In the genomic region with DNA sequence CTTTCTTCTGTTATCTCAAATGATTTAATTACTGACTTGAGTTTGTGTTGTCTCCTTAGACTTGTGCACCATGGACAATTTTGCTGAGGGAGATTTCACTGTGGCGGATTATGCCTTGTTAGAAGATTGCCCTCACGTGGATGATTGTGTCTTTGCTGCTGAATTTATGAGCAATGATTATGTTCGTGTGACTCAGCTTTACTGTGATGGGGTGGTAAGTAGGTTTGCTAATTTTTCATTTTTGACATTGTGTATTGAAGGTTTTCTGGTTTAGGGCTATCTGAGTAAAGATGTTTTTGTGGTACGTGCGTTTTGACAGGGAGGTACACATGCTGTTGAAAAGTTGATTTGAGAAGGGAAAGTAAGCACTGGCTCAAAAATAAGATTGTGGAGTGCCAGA, we compare ENCODE assay signal across 9 cellular contexts. TPM values are rescaled to one million over a fixed set of nuclear protein-coding genes. Genes with fewer than 3 reads are reported as not detected.
DNase-seq lines count a peak whose midpoint lies in the region; ATAC-seq, FAIRE-seq and TF ChIP-seq lines count a peak whose summit lies in the region.
"Had no signal": no experiment of that assay in that cellular context is flagged by ENCODE, and none has a peak within 500 bp of the region (broad histone marks: within the 10 kb centered on the region; RNA-seq: fewer than 3 reads in every experiment).

No MANE protein-coding gene starts in this region.

- no peak overlapping the region for H3K27ac ChIP-seq in SK-N-SH (ENCODE audit: low read depth in 2 of 2, low read length in 1 of 2)
- H3K27ac ChIP-seq in uterus: no peak overlapping the region
- H3K27ac ChIP-seq: KMS-11 had no signal

- DNase-seq in Right ventricle myocardium superior (no peak), Right ventricle myocardium inferior (ENCODE audit: missing footprints) (no peak), SK-N-SH (no peak), frontal cortex (ENCODE audit: low spot score in 2 of 2) (no peak), uterus (no peak), NCI-H2171 treated with DMSO at 0.1 percent for 48 hours (lab: John Stamatoyannopoulos, UW) (no peak)

- FAIRE-seq in frontal cortex (lab: Jason Lieb, UNC): peak; percentile 66

- CTCF ChIA-PET in SK-N-SH (lab: Yijun Ruan, JAX): interaction anchor here (0.7 to 2.7 kb wide), 12 partner anchors 8 to 110 kb away, joined by 3 to 19 read pairs (median 3); no protein-coding TSS in a partner anchor

- peaks cover 8% of the 10 kb centered on the region for H3F3A ChIP-seq in SK-N-SH (replicated peaks; ENCODE audit: insufficient read depth)

- H3K27me3 ChIP-seq in SK-N-SH (ENCODE audit: insufficient read depth): no peaks in the 10 kb centered on the region
- no peaks in the 10 kb centered on the region for H3K27me3 ChIP-seq in uterus

- H3K4me2 ChIP-seq in SK-N-SH: no peak overlapping the region
- H3K4me2 ChIP-seq: KMS-11 had no signal

- no peak overlapping the region for H3K9ac ChIP-seq in SK-N-SH
- H3K9ac ChIP-seq: KMS-11 had no signal

- no peaks in the 10 kb centered on the region for H3K9me3 ChIP-seq in SK-N-SH
- no peaks in the 10 kb centered on the region for H3K9me3 ChIP-seq in uterus

- intact Hi-C loops in Right ventricle myocardium superior (cut with DNase I): no loop called here
- intact Hi-C loops in Right ventricle myocardium inferior (cut with DNase I): no loop called here
- intact Hi-C loops in uterus (cut with DNase I; ENCODE audit: low total_unique reads): no loop called here

- TF ChIP-seq POLR2A in uterus (IDR thresholded peaks at IDR 0.05): no peak

- WGBS in SK-N-SH (ENCODE audit: low lambda C conversion rate): 59% methylated on average over 5 of the region's 5 CpGs

- POLR2A ChIA-PET in SK-N-SH (lab: Yijun Ruan, JAX): interaction anchor here (0.7 kb wide), 1 partner anchor 107 kb away, joined by 5 read pairs; no protein-coding TSS in a partner anchor

- peaks cover 54% of the 10 kb centered on the region for H4K20me1 ChIP-seq in SK-N-SH (ENCODE audit: insufficient read depth)

- H3K79me2 ChIP-seq in SK-N-SH (ENCODE audit: insufficient read depth): peaks cover 94% of the 10 kb centered on the region

- ATAC-seq in Right ventricle myocardium superior (ENCODE audit: poor library complexity): peak; percentile 70
- no peak for ATAC-seq in Right ventricle myocardium inferior
- ATAC-seq in GM21390 (IDR thresholded peaks at IDR 0.05; ENCODE audit: unreplicated experiment): no peak
- no peak for ATAC-seq in GM19328 (IDR thresholded peaks at IDR 0.05; ENCODE audit: unreplicated experiment)

- H3K4me3 ChIP-seq in SK-N-SH (ENCODE audit: low read depth in 2 of 2, low read length in 1 of 2) (no peak overlapping the region), uterus (no peak overlapping the region)

- H3K4me1 ChIP-seq in SK-N-SH (ENCODE audit: control insufficient read depth in 1 of 2, insufficient read depth in 2 of 2, low read depth in 1 of 2, low read length in 1 of 2) (peaks cover 3% of the 10 kb centered on the region in 2 experiments; a peak in 2 of 4 replicates), uterus (no peaks in the 10 kb centered on the region)

- peak; percentile 60 for TF ChIP-seq CTCF in SK-N-SH (IDR thresholded peaks at IDR 0.05)
- TF ChIP-seq CTCF in uterus (IDR thresholded peaks at IDR 0.05): peak; percentile 12 to 38 (median 36)

- peaks cover 22 to 28% of the 10 kb centered on the region in 2 experiments for H3K36me3 ChIP-seq in SK-N-SH (replicated peaks in 1 of 2; ENCODE audit: control insufficient read depth in 1 of 2, insufficient read depth in 2 of 2, low read length in 1 of 2)
- no peaks in the 10 kb centered on the region for H3K36me3 ChIP-seq in uterus

- H2AFZ ChIP-seq in SK-N-SH (ENCODE audit: low read depth): no peak overlapping the region

- TF ChIP-seq RAD21 in SK-N-SH (IDR thresholded peaks at IDR 0.05; ENCODE audit: low read length): peak; percentile 60

- no peak for TF ChIP-seq EP300 in SK-N-SH (IDR thresholded peaks at IDR 0.05; ENCODE audit: borderline replicate concordance in 1 of 2, low read depth in 1 of 2, low read length in 1 of 2)

- H3K9me2 ChIP-seq in SK-N-SH: no peaks in the 10 kb centered on the region

TF ChIP-seq in SK-N-SH, 30 proteins besides CTCF, POLR2A, EP300 and RAD21:
- TF ChIP-seq GABPA (IDR thresholded peaks at IDR 0.05; ENCODE audit: low read depth): no peak
- 0 out of 2 replicates have a peak, but pooled peaks have one; percentile 10 for TF ChIP-seq PBX3 (IDR thresholded peaks at IDR 0.05)
- TF ChIP-seq, protein P1, sequence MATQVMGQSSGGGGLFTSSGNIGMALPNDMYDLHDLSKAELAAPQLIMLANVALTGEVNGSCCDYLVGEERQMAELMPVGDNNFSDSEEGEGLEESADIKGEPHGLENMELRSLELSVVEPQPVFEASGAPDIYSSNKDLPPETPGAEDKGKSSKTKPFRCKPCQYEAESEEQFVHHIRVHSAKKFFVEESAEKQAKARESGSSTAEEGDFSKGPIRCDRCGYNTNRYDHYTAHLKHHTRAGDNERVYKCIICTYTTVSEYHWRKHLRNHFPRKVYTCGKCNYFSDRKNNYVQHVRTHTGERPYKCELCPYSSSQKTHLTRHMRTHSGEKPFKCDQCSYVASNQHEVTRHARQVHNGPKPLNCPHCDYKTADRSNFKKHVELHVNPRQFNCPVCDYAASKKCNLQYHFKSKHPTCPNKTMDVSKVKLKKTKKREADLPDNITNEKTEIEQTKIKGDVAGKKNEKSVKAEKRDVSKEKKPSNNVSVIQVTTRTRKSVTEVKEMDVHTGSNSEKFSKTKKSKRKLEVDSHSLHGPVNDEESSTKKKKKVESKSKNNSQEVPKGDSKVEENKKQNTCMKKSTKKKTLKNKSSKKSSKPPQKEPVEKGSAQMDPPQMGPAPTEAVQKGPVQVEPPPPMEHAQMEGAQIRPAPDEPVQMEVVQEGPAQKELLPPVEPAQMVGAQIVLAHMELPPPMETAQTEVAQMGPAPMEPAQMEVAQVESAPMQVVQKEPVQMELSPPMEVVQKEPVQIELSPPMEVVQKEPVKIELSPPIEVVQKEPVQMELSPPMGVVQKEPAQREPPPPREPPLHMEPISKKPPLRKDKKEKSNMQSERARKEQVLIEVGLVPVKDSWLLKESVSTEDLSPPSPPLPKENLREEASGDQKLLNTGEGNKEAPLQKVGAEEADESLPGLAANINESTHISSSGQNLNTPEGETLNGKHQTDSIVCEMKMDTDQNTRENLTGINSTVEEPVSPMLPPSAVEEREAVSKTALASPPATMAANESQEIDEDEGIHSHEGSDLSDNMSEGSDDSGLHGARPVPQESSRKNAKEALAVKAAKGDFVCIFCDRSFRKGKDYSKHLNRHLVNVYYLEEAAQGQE (IDR thresholded peaks at IDR 0.05; ENCODE audit: low read depth, low read length): no peak
- peak; percentile 34; the same call in 1 of the 2 replicates for TF ChIP-seq SMC3 (IDR thresholded peaks at IDR 0.05; ENCODE audit: low read depth, low read length)
TF ChIP-seq in SK-N-SH: peak in this region for 2.

RNA-seq across cellular contexts. Expression of gene TTC3, which starts 14.1 kb away (rescaled TPM):
- total RNA-seq in Right ventricle myocardium superior (36.3 TPM), Right ventricle myocardium inferior (35.8 TPM), frontal cortex (740 TPM), uterus (100 to 1,000 TPM; 104 to 522 (median 193) TPM)
- 35.7 and 42.0 TPM in 2 replicates for polyA plus RNA-seq in SK-N-SH (2012; rRNA removed)
- 40.0 and 42.7 TPM in 2 replicates for polyA plus RNA-seq in SK-N-SH (2012; cell fraction: cytosol; rRNA removed)
- 43.1 and 74.5 TPM in 2 replicates for polyA plus RNA-seq in SK-N-SH (2012; cell fraction: nucleus; rRNA removed)

RNA-seq across cellular contexts. Expression of gene PIGP, which starts 14.3 kb away (rescaled TPM):
- total RNA-seq in Right ventricle myocardium superior (34.0 TPM), Right ventricle myocardium inferior (40.1 TPM), frontal cortex (5.7 TPM), uterus (10 to 100 TPM in 2 of 4 donors, 1 to 10 TPM in 2; 1.8 to 20.1 (median 9.3) TPM)
- 28.3 and 34.7 TPM in 2 replicates for polyA plus RNA-seq in SK-N-SH (2012; rRNA removed)
- polyA plus RNA-seq in SK-N-SH (2012; cell fraction: cytosol; rRNA removed): 41.9 and 52.0 TPM in 2 replicates
- polyA plus RNA-seq in SK-N-SH (2012; cell fraction: nucleus; rRNA removed): 15.0 and 19.0 TPM in 2 replicates
